18 cellular contexts compared by ENCODE assay signal in the genomic region with DNA sequence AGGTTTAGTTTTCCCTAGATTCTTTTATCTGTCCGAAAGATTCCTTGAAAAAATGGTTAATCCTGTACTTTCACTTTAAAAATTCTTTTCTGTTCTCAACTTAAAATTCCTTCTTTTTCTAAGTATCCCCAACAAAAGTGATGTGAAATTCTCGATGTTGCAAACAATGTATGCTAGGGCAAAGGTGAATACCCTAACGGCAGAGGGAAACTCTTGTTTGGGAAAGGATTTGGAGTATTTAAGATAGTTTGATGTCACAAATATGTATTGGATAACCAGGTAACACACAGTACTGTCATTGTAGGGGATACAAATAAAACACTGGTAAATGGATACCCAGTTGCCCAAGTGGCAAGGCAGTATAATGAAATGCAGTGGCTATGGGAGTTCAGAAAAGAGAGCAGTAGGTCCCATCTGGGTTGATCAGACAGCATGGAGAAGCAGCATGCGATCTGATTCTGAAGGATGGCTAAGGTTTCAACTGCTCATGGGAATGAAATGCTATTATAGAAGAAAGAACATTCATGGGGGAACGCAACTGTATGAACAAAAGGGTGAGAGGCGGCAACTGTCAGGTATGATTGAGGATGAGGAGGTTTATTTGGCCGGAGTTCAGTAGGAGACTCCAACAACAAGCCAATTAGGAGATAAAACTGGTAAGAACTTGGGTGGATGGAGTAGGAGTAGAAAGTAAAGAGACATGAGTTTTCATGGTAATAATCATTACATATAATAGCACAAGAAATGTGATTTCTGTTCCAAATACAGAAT. TPM values are rescaled to one million over a fixed set of nuclear protein-coding genes. Genes with fewer than 3 reads are reported as not detected.
A peak's percentile ranks its signal among the peaks of the same experiment; 100 is the strongest.
DNase-seq lines count a peak whose midpoint lies in the region; ATAC-seq, FAIRE-seq and TF ChIP-seq lines count a peak whose summit lies in the region.
"Had no signal": no experiment of that assay in that cellular context is flagged by ENCODE, and none has a peak within 500 bp of the region (broad histone marks: within the 10 kb centered on the region; RNA-seq: fewer than 3 reads in every experiment).

No MANE protein-coding gene starts in this region.

- TF ChIP-seq CTCF in HepG2 (CRISPR knock-in tag; IDR thresholded peaks at IDR 0.05) (no peak), right lobe of liver (IDR thresholded peaks at IDR 0.05) (no peak), PC-3 (conservative IDR thresholded peaks at IDR 0.05; ENCODE audit: low read depth, low read length) (no peak)

- H3K4me3 ChIP-seq in HepG2 (replicated peaks in 1 of 3; ENCODE audit: insufficient read depth in 1 of 3, low read depth in 2 of 3, low read length in 3 of 3) (no peak overlapping the region), right lobe of liver (no peak overlapping the region), PC-3 (ENCODE audit: low read length) (no peak overlapping the region)
- H3K4me3 ChIP-seq: ascending aorta, esophagus squamous epithelium had no signal

- H3K27me3 ChIP-seq in HepG2 (ENCODE audit: control insufficient read depth in 1 of 2, insufficient read depth in 2 of 2, low read length in 2 of 2) (no peaks in the 10 kb centered on the region), right lobe of liver (no peaks in the 10 kb centered on the region), PC-3 (ENCODE audit: low read length) (no peaks in the 10 kb centered on the region)
- H3K27me3 ChIP-seq: ascending aorta, esophagus squamous epithelium had no signal

- in situ Hi-C loops in HepG2 (cut with HindIII; ENCODE audit: extremely low pct_ligation_motif_present, low pct_unique_long_range_greater_than_20kb), result no loop called here

- H3K9me3 Mint-ChIP-seq in naive B cell, result no peaks in the 10 kb centered on the region
- H3K9me3 Mint-ChIP-seq: effector memory CD8-positive, alpha-beta T cell; T-cell had no signal

- BruUV-seq in HepG2 (replicated peaks; lab: Mats Ljungman, UMichigan) (no TSS peak), PC-3 (replicated peaks; lab: Mats Ljungman, UMichigan) (no TSS peak)

- H3K27ac ChIP-seq in HepG2 (ENCODE audit: extremely low read length, insufficient read depth, low read length) (peak overlapping the region; percentile 41), right lobe of liver (no peak overlapping the region), PC-3 (ENCODE audit: low read length) (peak overlapping the region; percentile 3; the same call in 1 of the 2 replicates)
- H3K27ac ChIP-seq: ascending aorta, esophagus squamous epithelium had no signal

- H4K20me1 ChIP-seq in HepG2 (ENCODE audit: insufficient read depth, low read length) (peaks cover 18% of the 10 kb centered on the region), PC-3 (ENCODE audit: low read length) (peaks cover 8% of the 10 kb centered on the region)

- no peaks in the 10 kb centered on the region for H3F3A ChIP-seq in PC-3 (ENCODE audit: low read length, unreplicated experiment)

- FAIRE-seq in HepG2 (lab: Jason Lieb, UNC), result no peak
- FAIRE-seq: H1 had no signal

- peaks cover 46 to 61% (median 56%) of the 10 kb centered on the region in 3 donors for H3K4me1 Mint-ChIP-seq in naive B cell

- H3K36me3 Mint-ChIP-seq in naive B cell, result no peaks in the 10 kb centered on the region

- H3K9ac ChIP-seq in HepG2 (ENCODE audit: insufficient read depth, low read depth, low read length), result no peak overlapping the region
- H3K9ac ChIP-seq in PC-3 (ENCODE audit: low read length), result no peak overlapping the region

- intact Hi-C loops in HepG2 (cut with micrococcal nuclease; ENCODE audit: unreplicated experiment), result no loop called here
- intact Hi-C loops in right lobe of liver (cut with DNase I), result loop anchor here (5.0 to 10.0 kb wide), 2 partner anchors 85 to 93 kb away; no protein-coding TSS in a partner anchor
- intact Hi-C loops in PC-3 (cut with micrococcal nuclease), result loop anchor here (5.0 kb wide), 1 partner anchor 657 kb away; no protein-coding TSS in a partner anchor

- H2AFZ ChIP-seq in HepG2 (ENCODE audit: low read length), result no peak overlapping the region
- no peak overlapping the region for H2AFZ ChIP-seq in PC-3 (ENCODE audit: low read length)

- no peaks in the 10 kb centered on the region for H3K27me3 Mint-ChIP-seq in naive B cell
- H3K27me3 Mint-ChIP-seq: activated CD4-positive, alpha-beta T cell treated with anti-CD3 and anti-CD28 coated beads, Interleukin-2, amount 10 ng/mL, durations not matched to agents 7 days and 5 days; effector memory CD8-positive, alpha-beta T cell; T-cell had no signal

- ATAC-seq in HepG2 (no peak), right lobe of liver (no peak), PC-3 (no peak), naive B cell (ENCODE audit: low read depth in 2 of 2) (no peak), HG03139 (IDR thresholded peaks at IDR 0.05; ENCODE audit: unreplicated experiment) (no peak), HG03095 (IDR thresholded peaks at IDR 0.05; ENCODE audit: unreplicated experiment) (no peak)
- ATAC-seq: effector memory CD8-positive, alpha-beta T cell; left lobe of liver; T-cell had no signal

- H3K79me2 ChIP-seq in HepG2 (ENCODE audit: insufficient read depth, low read length), result peaks cover 58% of the 10 kb centered on the region
- H3K79me2 ChIP-seq in PC-3 (ENCODE audit: low read length), result peaks cover 26% of the 10 kb centered on the region

- WGBS in HepG2 (ENCODE audit: low lambda C conversion rate), result 63% methylated on average over 7 of the region's 7 CpGs
- 67% methylated on average over 6 of the region's 7 CpGs for WGBS in right lobe of liver (ENCODE audit: insufficient coverage, low coverage, low lambda C conversion rate, missing lambda C conversion rate)

- TF ChIP-seq RAD21 in HepG2 (CRISPR knock-in tag; IDR thresholded peaks at IDR 0.05), result no peak

- peak; percentile 66 for DNase-seq in HepG2 (ENCODE audit: low spot score)
- DNase-seq in right lobe of liver, result no peak
- DNase-seq in PC-3, result no peak
- DNase-seq in naive B cell, result no peak
- DNase-seq in activated CD4-positive, alpha-beta T cell treated with anti-CD3 and anti-CD28 coated beads, Interleukin-2, amount 50 U/mL, for 4 hours, result no peak
- DNase-seq: activated CD4-positive, alpha-beta T cell treated with anti-CD3 and anti-CD28 coated beads, Interleukin-2, amount 10 ng/mL, durations not matched to agents 7 days and 5 days; activated naive CD4-positive, alpha-beta T cell treated with Interleukin-2 at 50 U/mL for 16 hours; effector memory CD8-positive, alpha-beta T cell; esophagus squamous epithelium; NCI-H1694; NCI-H510A treated with DMSO at 0.1 percent for 48 hours; stimulated activated CD4-positive, alpha-beta T cell treated with anti-CD3 and anti-CD28 coated beads, Interleukin-12 subunit alpha, Interleukin-12 subunit beta, amount 100 ng/mL, for 4 hours; T-cell had no signal

- CTCF ChIA-PET in HepG2 (lab: Yijun Ruan, JAX; ENCODE audit: low intra/inter-chr PET ratio, low total read pairs), result no interaction called here
- CTCF ChIA-PET in PC-3 (lab: Charles Lee), result no interaction called here

- peak overlapping the region; percentile 46 for H3K4me2 ChIP-seq in HepG2 (ENCODE audit: low read depth, low read length)
- H3K4me2 ChIP-seq in PC-3 (ENCODE audit: low read length), result peak overlapping the region; percentile 30

- H3K27ac Mint-ChIP-seq in naive B cell, result peak overlapping the region in 3 of 6 donors; percentile 1 to 99 (median 54)

- no peaks in the 10 kb centered on the region for H3K9me2 ChIP-seq in PC-3 (replicated peaks; ENCODE audit: low read length)

- H3K4me1 ChIP-seq in HepG2 (ENCODE audit: insufficient read depth, low read length) (peaks cover 42% of the 10 kb centered on the region), right lobe of liver (peaks cover 0 to 23% (median 6%) of the 10 kb centered on the region in 4 donors), PC-3 (ENCODE audit: insufficient read depth, low read length) (peaks cover 30% of the 10 kb centered on the region)

- peak overlapping the region in 6 of 8 donors; percentile 17 to 99 (median 72) for H3K4me3 Mint-ChIP-seq in naive B cell
- H3K4me3 Mint-ChIP-seq: activated CD4-positive, alpha-beta T cell treated with anti-CD3 and anti-CD28 coated beads, Interleukin-2, amount 10 ng/mL, durations not matched to agents 7 days and 5 days had no signal

- H3K36me3 ChIP-seq in HepG2 (replicated peaks in 1 of 2; ENCODE audit: control insufficient read depth in 1 of 2, insufficient read depth in 2 of 2, low read length in 2 of 2), result peaks cover 0 to 2% of the 10 kb centered on the region in 2 experiments; a peak in 1 of 5 replicates
- H3K36me3 ChIP-seq in right lobe of liver, result no peaks in the 10 kb centered on the region
- H3K36me3 ChIP-seq in PC-3 (ENCODE audit: low read depth, low read length), result 0 out of 2 replicates have a peak, but pooled peaks cover 2% of the 10 kb centered on the region
- H3K36me3 ChIP-seq: ascending aorta, esophagus squamous epithelium had no signal

- peak in 1 of 2 experiments; percentile 58; a peak in 1 of 4 replicates for TF ChIP-seq EP300 in HepG2 (IDR thresholded peaks at IDR 0.05; ENCODE audit: low read depth in 2 of 2, low read length in 2 of 2)
- no peak for TF ChIP-seq EP300 in HepG2 (CRISPR knock-in tag; IDR thresholded peaks at IDR 0.05; ENCODE audit: borderline replicate concordance)

- no peak for TF ChIP-seq POLR2A in HepG2 (IDR thresholded peaks at IDR 0.05; ENCODE audit: insufficient read depth in 1 of 2, low read depth in 2 of 2, low read length in 2 of 2)
- TF ChIP-seq POLR2A in right lobe of liver (IDR thresholded peaks at IDR 0.05), result no peak

- H3K9me3 ChIP-seq in HepG2 (ENCODE audit: low read length), result no peaks in the 10 kb centered on the region
- no peaks in the 10 kb centered on the region for H3K9me3 ChIP-seq in right lobe of liver
- no peaks in the 10 kb centered on the region for H3K9me3 ChIP-seq in PC-3 (ENCODE audit: low read length)
- H3K9me3 ChIP-seq: ascending aorta, esophagus squamous epithelium had no signal

- POLR2A ChIA-PET in HepG2 (lab: Yijun Ruan, JAX) (interaction anchor here (0.6 kb wide), 1 partner anchor 834 kb away, joined by 3 read pairs; no protein-coding TSS in a partner anchor), PC-3 (lab: Charles Lee; ENCODE audit: unreplicated experiment) (no interaction called here)

RNA-seq across cellular contexts. Expression of a gene that starts 3.2 kb away (rescaled TPM):
- total RNA-seq in HepG2 (2016; rRNA removed; fragmentation: Illumina TruSeq; extraction: Trizol) (23.6 and 28.7 TPM in 2 replicates), right lobe of liver (10 to 100 TPM; 10.5 to 14.6 (median 12.4) TPM), PC-3 (2014; rRNA removed) (72.7 and 148 TPM in 2 replicates)
- total RNA-seq in HepG2 (2016; cell fraction: cytosol; rRNA removed; fragmentation: Illumina TruSeq; extraction: Trizol; ENCODE audit: low read depth), result 18.0 and 19.2 TPM in 2 replicates
- 25.1 and 29.8 TPM in 2 replicates for total RNA-seq in HepG2 (2016; cell fraction: insoluble cytoplasmic fraction; rRNA removed; fragmentation: Illumina TruSeq; extraction: Trizol)
- 26.1 and 31.2 TPM in 2 replicates for total RNA-seq in HepG2 (2016; cell fraction: membrane; rRNA removed; fragmentation: Illumina TruSeq; extraction: Trizol)
- 55.1 and 59.9 TPM in 2 replicates for total RNA-seq in HepG2 (2016; cell fraction: nucleus; rRNA removed; fragmentation: Illumina TruSeq; extraction: Trizol)
- polyA plus RNA-seq in HepG2 (2011; rRNA removed) (39.2 and 44.2 TPM in 2 replicates), naive B cell (ENCODE audit: low read depth in 6 of 6) (100 to 1,000 TPM in 3 of 6 donors, 10 to 100 TPM in 3; 74.8 to 137 (median 104) TPM)
- 24.6 and 24.8 TPM in 2 replicates for polyA plus RNA-seq in HepG2 (2011; cell fraction: cytosol; rRNA removed)
- 51.1 and 64.3 TPM in 2 replicates for polyA plus RNA-seq in HepG2 (2011; cell fraction: nucleus; rRNA removed)
- 11.5 and 11.9 TPM in 2 replicates for polyA plus RNA-seq in HepG2 (2012)
- 20.3 and 20.7 TPM in 2 replicates for polyA plus RNA-seq in HepG2 (2016; cell fraction: cytosol; fragmentation: Illumina TruSeq; extraction: Trizol; ENCODE audit: low read depth)
- 22.1 and 22.7 TPM in 2 replicates for polyA plus RNA-seq in HepG2 (2016; cell fraction: insoluble cytoplasmic fraction; fragmentation: Illumina TruSeq; extraction: Trizol; ENCODE audit: low read depth)
- 22.4 and 25.4 TPM in 2 replicates for polyA plus RNA-seq in HepG2 (2016; cell fraction: membrane; fragmentation: Illumina TruSeq; extraction: Trizol; ENCODE audit: low read depth)
- polyA plus RNA-seq in HepG2 (2016; cell fraction: nucleus; fragmentation: Illumina TruSeq; extraction: Trizol; ENCODE audit: insufficient read depth, low read depth), result 67.0 and 70.2 TPM in 2 replicates
- 49.8 and 55.1 TPM in 2 replicates for polyA minus RNA-seq in HepG2 (2011; rRNA and poly(A)+ RNA removed; ENCODE audit: low replicate concordance)
- polyA minus RNA-seq in HepG2 (2011; cell fraction: cytosol; rRNA and poly(A)+ RNA removed), result 15.8 and 17.6 TPM in 2 replicates
- polyA minus RNA-seq in HepG2 (2011; cell fraction: nucleus; rRNA and poly(A)+ RNA removed), result 112 and 118 TPM in 2 replicates

Comparison
In these comparisons a context has a peak if more than half of its experiments do, and no peak if none do; other contexts are left out.
1. H3K27ac ChIP-seq: peak in HepG2 (single experiment) and PC-3 (single experiment); none in right lobe of liver (0 of 3).